Comparison of ENCODE assay signal across 8 cellular contexts in genomic region chr1:210231846-210232523, GRCh38. TPM values are rescaled to one million over a fixed set of nuclear protein-coding genes. Genes with fewer than 3 reads are reported as not detected.
DNase-seq lines count a peak whose midpoint lies in the region; ATAC-seq, FAIRE-seq and TF ChIP-seq lines count a peak whose summit lies in the region.

No MANE protein-coding gene starts in this region.

- peak overlapping the region; percentile 85 to 94 for H3K4me2 ChIP-seq in H1 (ENCODE audit: insufficient read depth in 1 of 2, low read depth in 2 of 2, low read length in 2 of 2)

- no peak overlapping the region for H3K23ac ChIP-seq in H1 (ENCODE audit: insufficient read length)

- H4K91ac ChIP-seq in H1 (replicated peaks; ENCODE audit: insufficient read length, low read length), result no peak overlapping the region

- no peak overlapping the region for H2AFZ ChIP-seq in H1 (ENCODE audit: low read length)

- TF ChIP-seq CTCF in BJ (IDR thresholded peaks at IDR 0.05; ENCODE audit: insufficient read depth, low read depth, low read length) (no peak), H1 (IDR thresholded peaks at IDR 0.05; ENCODE audit: control extremely low read depth in 1 of 3, insufficient read depth in 1 of 3, low read depth in 1 of 3, low read length in 3 of 3) (no peak), nephron (IDR thresholded peaks at IDR 0.05; ENCODE audit: unreplicated experiment in 3 of 3) (no peak)

- TF ChIP-seq POLR2A in H1 (IDR thresholded peaks at IDR 0.05; ENCODE audit: control extremely low read depth in 1 of 2, low read depth in 2 of 2, low read length in 2 of 2), result no peak

- H3K4ac ChIP-seq in H1 (replicated peaks; ENCODE audit: insufficient read length, low read depth, low read length), result no peak overlapping the region

- no peak overlapping the region; the same call in 1 of the 2 replicates for H4K8ac ChIP-seq in H1 (ENCODE audit: extremely low read depth, insufficient read depth, low read length)

- peaks cover 46% of the 10 kb centered on the region for H3K27me3 Mint-ChIP-seq in nephron (ENCODE audit: low read depth)

- H3K36me3 Mint-ChIP-seq in nephron (ENCODE audit: low read depth), result no peaks in the 10 kb centered on the region

- H3K27me3 ChIP-seq in BJ (ENCODE audit: control insufficient read depth, insufficient read depth, low read length) (no peaks in the 10 kb centered on the region), H1 (replicated peaks in 1 of 4; ENCODE audit: control insufficient read depth in 3 of 4, extremely low read depth in 1 of 4, insufficient read depth in 3 of 4, low read length in 3 of 4) (peaks cover 2 to 58% (median 28%) of the 10 kb centered on the region in 4 experiments)

- no peak overlapping the region for H3K18ac ChIP-seq in H1 (ENCODE audit: extremely low read depth, low read length)

- H2BK12ac ChIP-seq in H1 (ENCODE audit: low read depth, low read length), result no peak overlapping the region

- no peak for TF ChIP-seq RAD21 in H1 (IDR thresholded peaks at IDR 0.05 in 1 of 2, conservative IDR thresholded peaks at IDR 0.05 in 1 of 2; ENCODE audit: low read depth in 2 of 2, low read length in 2 of 2)

- peaks cover 13% of the 10 kb centered on the region; the same call in 1 of the 2 replicates for H3K23me2 ChIP-seq in H1 (ENCODE audit: low read depth, low read length)

- H2BK120ac ChIP-seq in H1 (replicated peaks; ENCODE audit: low read depth, low read length), result no peak overlapping the region

- H3K79me1 ChIP-seq in H1 (ENCODE audit: low read depth, low read length), result no peaks in the 10 kb centered on the region

- H3K9me3 ChIP-seq in H1 (ENCODE audit: insufficient read depth in 2 of 2, low read depth in 1 of 2, low read length in 1 of 2), result no peaks in the 10 kb centered on the region

- H3K4me1 ChIP-seq in H1 (replicated peaks in 1 of 4; ENCODE audit: control insufficient read depth in 3 of 4, insufficient read depth in 4 of 4, low read length in 3 of 4), result peaks cover 2 to 10% (median 5%) of the 10 kb centered on the region in 4 experiments; a peak in 6 of 7 replicates

- H2BK5ac ChIP-seq in H1 (ENCODE audit: low read depth, low read length), result no peak overlapping the region

- no peaks in the 10 kb centered on the region for H3K79me2 ChIP-seq in H1 (ENCODE audit: control insufficient read depth in 1 of 2, insufficient read depth in 2 of 2, low read length in 2 of 2)

- peak overlapping the region; percentile 70 to 91 (median 88) for H3K27ac Mint-ChIP-seq in nephron

- no peak overlapping the region for H2AK5ac ChIP-seq in H1 (ENCODE audit: low read depth, low read length)

- no peak for TF ChIP-seq EP300 in H1 (IDR thresholded peaks at IDR 0.05; ENCODE audit: borderline replicate concordance in 1 of 2, low read depth in 2 of 2, low read length in 2 of 2)

- H3K9ac ChIP-seq in H1 (replicated peaks in 1 of 4; ENCODE audit: extremely low read depth in 1 of 4, low read depth in 3 of 4, low read length in 3 of 4), result no peak overlapping the region

- 12% methylated on average over 13 of the region's 22 CpGs; no CpG with 5 or more reads in 1 of the 2 experiments for WGBS in H1 (ENCODE audit: extremely low coverage in 1 of 2, insufficient coverage in 1 of 2, insufficient read length in 1 of 2, insufficient replicate concordance in 2 of 2, low coverage in 1 of 2, low lambda C conversion rate in 2 of 2, missing lambda C conversion rate in 1 of 2), 2 experiments

- H3K4me3 Mint-ChIP-seq in nephron, result peak overlapping the region; percentile 86 to 92 (median 91)

- no peak overlapping the region for H3K14ac ChIP-seq in H1 (ENCODE audit: insufficient read length)

- ATAC-seq in GM18867 (IDR thresholded peaks at IDR 0.05; ENCODE audit: unreplicated experiment), result no peak
- no peak for ATAC-seq in left lobe of liver

- POLR2A ChIA-PET in BJ (lab: Charles Lee), result interaction anchor here (0.6 to 1.0 kb wide), 3 partner anchors 20 to 67 kb away, joined by 7 to 14 read pairs (median 12); no protein-coding TSS in a partner anchor
- POLR2A ChIA-PET in H1 (lab: Charles Lee; ENCODE audit: partially characterized antibody), result interaction anchor here (2.2 kb wide), 1 partner anchor 142 kb away, joined by 15 read pairs; no protein-coding TSS in a partner anchor

- FAIRE-seq in H1 (lab: Jason Lieb, UNC), result no peak

- H2BK20ac ChIP-seq in H1 (ENCODE audit: low read length), result no peak overlapping the region

- H3K36me3 ChIP-seq in BJ (ENCODE audit: control insufficient read depth, insufficient read depth, low read length) (peaks cover 2% of the 10 kb centered on the region), H1 (ENCODE audit: control insufficient read depth in 2 of 4, insufficient read depth in 4 of 4, low read length in 3 of 4) (no peaks in the 10 kb centered on the region)

- H3K4me3 ChIP-seq in BJ (ENCODE audit: low read depth, low read length) (peak overlapping the region; percentile 59), H1 (ENCODE audit: extremely low read depth in 1 of 4, insufficient read depth in 2 of 4, low read depth in 3 of 4, low read length in 4 of 4) (peak overlapping the region; percentile 24 to 64 (median 46); a peak in 6 of 8 replicates)

- H4K5ac ChIP-seq in H1 (ENCODE audit: insufficient read length, low read depth, low read length), result no peak overlapping the region

- peaks cover 0 to 2% of the 10 kb centered on the region in 2 experiments for H4K20me1 ChIP-seq in H1 (replicated peaks in 1 of 2; ENCODE audit: control insufficient read depth in 1 of 2, insufficient read depth in 2 of 2, low read length in 2 of 2)

- H3K27ac ChIP-seq in H1 (ENCODE audit: low read depth, low read length), result no peak overlapping the region

- DNase-seq in BJ (ENCODE audit: low read depth) (peak; percentile 62), NCI-H2171 (lab: John Stamatoyannopoulos, UW) (peak; percentile 55), H1 (ENCODE audit: low read depth in 1 of 2, low spot score in 2 of 2) (no peak), NCI-H187 treated with DMSO at 0.1 percent for 48 hours (lab: John Stamatoyannopoulos, UW) (no peak), RKO (ENCODE audit: low spot score) (no peak), left lobe of liver (ENCODE audit: low spot score) (no peak)

- no peak overlapping the region for H3K56ac ChIP-seq in H1 (replicated peaks; ENCODE audit: insufficient read length, low read depth, low read length)

- H3K4me1 Mint-ChIP-seq in nephron, result peaks cover 33% of the 10 kb centered on the region

- no peak overlapping the region for H2BK15ac ChIP-seq in H1 (ENCODE audit: low read length)

- no peaks in the 10 kb centered on the region for H3K9me3 Mint-ChIP-seq in nephron

- CTCF ChIA-PET in BJ (lab: Yijun Ruan, JAX) (no interaction called here), H1 (lab: Charles Lee; ENCODE audit: partially characterized antibody) (interaction anchor here (2.8 kb wide), 1 partner anchor 33 kb away, joined by 8 read pairs; no protein-coding TSS in a partner anchor)

TF ChIP-seq in H1, 55 proteins besides CTCF, POLR2A, EP300 and RAD21:
- TF ChIP-seq KDM4A (IDR thresholded peaks at IDR 0.05; ENCODE audit: low read depth, low read length, severe bottlenecking) (peak; percentile 12), HDAC2 (IDR thresholded peaks at IDR 0.05; ENCODE audit: borderline replicate concordance in 1 of 2, low read depth in 2 of 2, low read length in 2 of 2) (0 out of 4 replicates have a peak, but pooled peaks of 1 of the 2 experiments have one; percentile 43), CBX8 (IDR thresholded peaks at IDR 0.05; ENCODE audit: borderline replicate concordance, low read depth, low read length) (no peak)
- TF ChIP-seq, protein P1, sequence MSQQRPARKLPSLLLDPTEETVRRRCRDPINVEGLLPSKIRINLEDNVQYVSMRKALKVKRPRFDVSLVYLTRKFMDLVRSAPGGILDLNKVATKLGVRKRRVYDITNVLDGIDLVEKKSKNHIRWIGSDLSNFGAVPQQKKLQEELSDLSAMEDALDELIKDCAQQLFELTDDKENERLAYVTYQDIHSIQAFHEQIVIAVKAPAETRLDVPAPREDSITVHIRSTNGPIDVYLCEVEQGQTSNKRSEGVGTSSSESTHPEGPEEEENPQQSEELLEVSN (IDR thresholded peaks at IDR 0.05), result 0 out of 2 replicates have a peak, but pooled peaks have one; percentile 17

RNA-seq across cellular contexts. Expression of gene SERTAD4, which starts 0.6 kb away (rescaled TPM):
- 6.2 and 8.7 TPM in 2 replicates for polyA plus RNA-seq in BJ (2011; rRNA removed)
- polyA minus RNA-seq in BJ (2011; rRNA and poly(A)+ RNA removed), result 1.9 and 3.4 TPM in 2 replicates
- total RNA-seq in H1 (2021; fragmentation: NEBNext Ultra II Directional; extraction: Animal tissue kit (Norgen Biotek cat#: 25700)), result 3.2 and 3.3 TPM in 2 replicates
- polyA plus RNA-seq in H1 (2011; rRNA removed), result 0.54 and 0.80 TPM in 2 replicates
- 0.63 TPM for polyA plus RNA-seq in H1 (2011; cell fraction: cytosol; rRNA removed)
- 1.2 TPM for polyA plus RNA-seq in H1 (2011; cell fraction: nucleus; rRNA removed)
- polyA plus RNA-seq in H1 (2012, experiment 1 of 2), result 0.92 to 1.7 TPM (median 1.5 TPM) in 4 replicates
- 0.21 TPM for polyA plus RNA-seq in H1 (2012, experiment 2 of 2)
- 3.9 TPM for polyA plus RNA-seq in H1 (2013, experiment 1 of 2)
- 4.0 TPM for polyA plus RNA-seq in H1 (2013, experiment 2 of 2)
- polyA minus RNA-seq in H1 (2011; rRNA and poly(A)+ RNA removed), result 0.85 and 1.2 TPM in 2 replicates
- 0.51 TPM for polyA minus RNA-seq in H1 (2011; cell fraction: cytosol; rRNA and poly(A)+ RNA removed)
- polyA minus RNA-seq in H1 (2011; cell fraction: nucleus; rRNA and poly(A)+ RNA removed), result 2.9 TPM
- not detected for total RNA-seq in left lobe of liver

Comparison
In these comparisons a context has a peak if more than half of its experiments do, and no peak if none do; other contexts are left out.
1. DNase-seq: peak in BJ (single experiment) and NCI-H2171 (single experiment); none in H1 (0 of 2), NCI-H187 treated with DMSO at 0.1 percent for 48 hours (single experiment), RKO (single experiment) and left lobe of liver (single experiment).